ENCODE assay signal across 22 cellular contexts in genomic region chr5:4938941-4939546, GRCh38.
"Had no signal": no experiment of that assay in that cellular context is flagged by ENCODE, and none has a peak within 500 bp of the region (broad histone marks: within the 10 kb centered on the region; RNA-seq: fewer than 3 reads in every experiment).

No MANE protein-coding gene starts in this region.

- H3K4me2 ChIP-seq: smooth muscle cell had no signal

- ATAC-seq: left colon; left lung; lower lobe of right lung; naive thymus-derived CD8-positive, alpha-beta T cell; right lobe of liver; stimulated activated memory B cell treated with anti-CD40 and anti-IgM and Interleukin-4, amounts not matched to agents 10 μg/mL and 1 μg/mL and 100 μg/mL, for 72 hours; stimulated activated naive CD8-positive, alpha-beta T cell treated with anti-CD3 and anti-CD28 coated beads, Interleukin-15, amount 100 ng/mL, for 72 hours had no signal

- DNase-seq: kidney; left colon; left lung; lower lobe of right lung; mammary epithelial cell; mesenchymal stem cell; naive thymus-derived CD8-positive, alpha-beta T cell; ovary; right lobe of liver; stimulated activated CD4-positive, alpha-beta T cell treated with anti-CD3 and anti-CD28 coated beads, Interleukin-1b, Interleukin-23, amount 100 ng/mL, for 48 hours; stimulated activated CD4-positive, alpha-beta T cell treated with anti-CD3 and anti-CD28 coated beads, Interleukin-2, amount 100 ng/mL, for 48 hours; stimulated activated CD4-positive, alpha-beta T cell treated with anti-CD3 and anti-CD28 coated beads, Interleukin-4, amount 100 ng/mL, for 4 hours; stimulated activated CD8-positive, alpha-beta memory T cell treated with anti-CD3 and anti-CD28 coated beads, Interleukin-4, amount 100 ng/mL, for 48 hours; stimulated activated naive CD4-positive, alpha-beta T cell treated with Interleukin-2 at 50 U/mL for 16 hours; stimulated activated naive CD8-positive, alpha-beta T cell treated with anti-CD3 and anti-CD28 coated beads, Interleukin-15, amount 100 ng/mL, for 72 hours; substantia nigra; uterus had no signal

- H3K4me3 ChIP-seq: left lung, lower lobe of right lung, ovary, right atrium auricular region, right lobe of liver, smooth muscle cell, tibial nerve, uterus had no signal

- H3K27ac ChIP-seq: left lung, lower lobe of right lung, ovary, right atrium auricular region, right lobe of liver, tibial nerve, uterus had no signal

- H3K36me3 ChIP-seq: left lung, lower lobe of right lung, ovary, right atrium auricular region, right lobe of liver, tibial nerve, uterus had no signal

- H3K4me1 ChIP-seq: left lung, lower lobe of right lung, right atrium auricular region, right lobe of liver, uterus had no signal

- FAIRE-seq: islet of Langerhans, kidney had no signal

- H3K9me3 ChIP-seq: left lung, lower lobe of right lung, ovary, right atrium auricular region, right lobe of liver, tibial nerve, uterus had no signal

- H3K27me3 ChIP-seq: ovary, right atrium auricular region, right lobe of liver, tibial nerve, uterus had no signal
